In genomic region chr10:110747609-110748464, GRCh38 we compare ENCODE assay signal across 11 cellular contexts.
DNase-seq lines count a peak whose midpoint lies in the region; ATAC-seq and TF ChIP-seq lines count a peak whose summit lies in the region.
"Had no signal": no experiment of that assay in that cellular context is flagged by ENCODE, and none has a peak within 500 bp of the region (broad histone marks: within the 10 kb centered on the region; RNA-seq: fewer than 3 reads in every experiment).

No MANE protein-coding gene starts in this region.

- H3K36me3 Mint-ChIP-seq in activated CD8-positive, alpha-beta T cell treated with anti-CD3 and anti-CD28 coated beads for 36 hours (ENCODE audit: low read depth), result peaks cover 25% of the 10 kb centered on the region

- intact Hi-C loops in activated CD8-positive, alpha-beta T cell treated with anti-CD3 and anti-CD28 coated beads for 36 hours (cut with micrococcal nuclease), result loop anchor here (1.0 to 5.0 kb wide), 4 partner anchors 26 to 329 kb away; partner anchors contain the start of genes ADRA2A and PDCD4
- intact Hi-C loops in body of pancreas (cut with DNase I), result loop anchor here (10.0 kb wide), 1 partner anchor 137 kb away; no protein-coding TSS in a partner anchor

- peak overlapping the region; percentile 95 for H3K27ac Mint-ChIP-seq in activated CD8-positive, alpha-beta T cell treated with anti-CD3 and anti-CD28 coated beads for 36 hours

- TF ChIP-seq CTCF in AG04449 (IDR thresholded peaks at IDR 0.05; ENCODE audit: insufficient read depth, low read length, missing control alignments), result no peak
- no peak for TF ChIP-seq CTCF in activated CD8-positive, alpha-beta T cell treated with anti-CD3 and anti-CD28 coated beads for 36 hours (IDR thresholded peaks at IDR 0.05)
- TF ChIP-seq CTCF in fibroblast of pulmonary artery (IDR thresholded peaks at IDR 0.05; ENCODE audit: low read length, missing control alignments), result no peak
- TF ChIP-seq CTCF in foreskin keratinocyte (conservative IDR thresholded peaks at IDR 0.05), result no peak
- no peak for TF ChIP-seq CTCF in body of pancreas (IDR thresholded peaks at IDR 0.05)

- peak; percentile 15 for ATAC-seq in activated CD8-positive, alpha-beta T cell treated with anti-CD3 and anti-CD28 coated beads for 36 hours
- no peak for ATAC-seq in foreskin keratinocyte
- ATAC-seq in body of pancreas, result no peak
- ATAC-seq in HG03135 (IDR thresholded peaks at IDR 0.05; ENCODE audit: unreplicated experiment), result no peak
- ATAC-seq: mucosa of descending colon, SK-N-SH treated with all-trans-retinoic acid at 6 μM for 48 hours had no signal

- no peaks in the 10 kb centered on the region for H3K9me3 ChIP-seq in body of pancreas

- peaks cover 75% of the 10 kb centered on the region for H3K4me1 Mint-ChIP-seq in activated CD8-positive, alpha-beta T cell treated with anti-CD3 and anti-CD28 coated beads for 36 hours (ENCODE audit: low read depth)

- H3K36me3 ChIP-seq in body of pancreas (replicated peaks in 1 of 2; ENCODE audit: insufficient read depth in 1 of 2, low read depth in 2 of 2), result no peaks in the 10 kb centered on the region

- H3K27ac ChIP-seq in foreskin keratinocyte (no peak overlapping the region), body of pancreas (no peak overlapping the region)

- H3K4me3 Mint-ChIP-seq in activated CD8-positive, alpha-beta T cell treated with anti-CD3 and anti-CD28 coated beads for 36 hours, result peak overlapping the region; percentile 55

- peaks cover 22% of the 10 kb centered on the region for H3K9me3 Mint-ChIP-seq in activated CD8-positive, alpha-beta T cell treated with anti-CD3 and anti-CD28 coated beads for 36 hours

- DNase-seq in AG04449 (ENCODE audit: low read depth, low spot score) (peak; percentile 28), GM03348 (ENCODE audit: low spot score) (peak; percentile 25), fibroblast of pulmonary artery (ENCODE audit: low read depth) (peak; percentile 61), foreskin keratinocyte (no peak), body of pancreas (no peak), iPS-NIHi7 (ENCODE audit: extremely low spot score) (no peak)
- peak; percentile 39 for DNase-seq in activated CD8-positive, alpha-beta T cell treated with anti-CD3 and anti-CD28 coated beads for 36 hours
- DNase-seq: COR-L47, mucosa of descending colon had no signal

- TF ChIP-seq POLR2A in body of pancreas (IDR thresholded peaks at IDR 0.05), result no peak

- CTCF ChIA-PET in AG04449 (lab: Yijun Ruan, JAX), result interaction anchor here (0.9 to 1.1 kb wide), 5 partner anchors 9 to 1389 kb away, joined by 3 to 5 read pairs (median 3); partner anchors contain the start of gene RBM20
- CTCF ChIA-PET in activated CD8-positive, alpha-beta T cell treated with anti-CD3 and anti-CD28 coated beads for 36 hours (lab: Charles Lee), result interaction anchor here (0.9 to 2.0 kb wide), 8 partner anchors 17 to 154 kb away, joined by 3 to 6 read pairs (median 4); no protein-coding TSS in a partner anchor

- POLR2A ChIA-PET in AG04449 (lab: Yijun Ruan, JAX), result interaction anchor here (0.9 kb wide), 1 partner anchor 162 kb away, joined by 3 read pairs; no protein-coding TSS in a partner anchor
- POLR2A ChIA-PET in activated CD8-positive, alpha-beta T cell treated with anti-CD3 and anti-CD28 coated beads for 36 hours (lab: Charles Lee), result interaction anchor here (0.7 to 2.5 kb wide), 10 partner anchors 11 to 149 kb away, joined by 3 to 10 read pairs (median 3); no protein-coding TSS in a partner anchor

- no peaks in the 10 kb centered on the region for H3K27me3 ChIP-seq in foreskin keratinocyte
- no peaks in the 10 kb centered on the region for H3K27me3 ChIP-seq in body of pancreas

- WGBS in body of pancreas, 2 donors, result 89 to 92% methylated on average over 2 of the region's 2 CpGs

- H3K4me3 ChIP-seq in AG04449 (ENCODE audit: low read depth, low read length) (no peak overlapping the region), fibroblast of pulmonary artery (replicated peaks; ENCODE audit: low read depth, low read length) (no peak overlapping the region), body of pancreas (no peak overlapping the region)
- H3K4me3 ChIP-seq: mucosa of descending colon had no signal

- no peaks in the 10 kb centered on the region for H3K27me3 Mint-ChIP-seq in activated CD8-positive, alpha-beta T cell treated with anti-CD3 and anti-CD28 coated beads for 36 hours

- no peaks in the 10 kb centered on the region for H3K4me1 ChIP-seq in foreskin keratinocyte
- H3K4me1 ChIP-seq in body of pancreas, result peaks cover 8% of the 10 kb centered on the region

Comparison
In these comparisons a context has a peak if more than half of its experiments do, and no peak if none do; other contexts are left out.
1. DNase-seq: peak in AG04449 (single experiment), GM03348 (single experiment), activated CD8-positive, alpha-beta T cell treated with anti-CD3 and anti-CD28 coated beads for 36 hours (single experiment) and fibroblast of pulmonary artery (single experiment); none in foreskin keratinocyte (0 of 2), body of pancreas (0 of 4) and iPS-NIHi7 (single experiment).